ENCODE assay signal across 12 cellular contexts in the genomic region with DNA sequence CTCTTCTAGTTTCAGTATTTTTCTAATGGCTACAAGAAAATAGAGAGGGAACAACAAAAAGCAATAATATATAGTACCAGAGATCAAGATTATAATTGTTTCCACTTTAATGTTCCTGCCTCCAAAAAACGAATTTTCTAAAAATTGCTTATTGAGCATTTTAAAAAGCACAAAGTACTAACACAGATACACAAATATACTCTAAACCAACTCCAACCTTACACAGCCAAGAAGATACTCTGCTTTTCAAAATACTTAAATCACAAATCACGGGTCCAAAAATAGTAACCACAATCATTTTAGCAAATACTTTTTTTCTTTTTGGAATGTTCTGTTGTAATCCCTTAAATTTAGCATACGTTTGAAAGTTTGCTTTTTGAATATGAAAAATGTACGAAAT. TPM values are rescaled to one million over a fixed set of nuclear protein-coding genes. Genes with fewer than 3 reads are reported as not detected.
A peak's percentile ranks its signal among the peaks of the same experiment; 100 is the strongest.
DNase-seq lines count a peak whose midpoint lies in the region; ATAC-seq, FAIRE-seq and TF ChIP-seq lines count a peak whose summit lies in the region.
"Had no signal": no experiment of that assay in that cellular context is flagged by ENCODE, and none has a peak within 500 bp of the region (broad histone marks: within the 10 kb centered on the region; RNA-seq: fewer than 3 reads in every experiment).

No MANE protein-coding gene starts in this region.

- H3K4me1 ChIP-seq in A549 (peaks cover 27% of the 10 kb centered on the region), IMR-90 (ENCODE audit: control insufficient read depth, insufficient read depth, low read length) (no peaks in the 10 kb centered on the region)

- H3K9ac ChIP-seq in IMR-90 (ENCODE audit: low read depth, low read length): no peak overlapping the region

- H3K36me3 Mint-ChIP-seq in nephron progenitor cell (ENCODE audit: low read depth) (peaks cover 40% of the 10 kb centered on the region), WTC11 (no peaks in the 10 kb centered on the region)

- H3K27me3 Mint-ChIP-seq in nephron progenitor cell (ENCODE audit: low read depth, poor library complexity): peaks cover 8% of the 10 kb centered on the region
- H3K27me3 Mint-ChIP-seq in WTC11 (ENCODE audit: low read depth): peaks cover 80% of the 10 kb centered on the region

- TF ChIP-seq RAD21 in A549 (conservative IDR thresholded peaks at IDR 0.05 in 1 of 2, IDR thresholded peaks at IDR 0.05 in 1 of 2): no peak
- TF ChIP-seq RAD21 in IMR-90 (IDR thresholded peaks at IDR 0.05; ENCODE audit: low read length): no peak

- no peak overlapping the region for H4K91ac ChIP-seq in IMR-90 (ENCODE audit: insufficient read depth, low read depth, low read length)

- H3K36me3 ChIP-seq in IMR-90 (ENCODE audit: control insufficient read depth, insufficient read depth, low read length): no peaks in the 10 kb centered on the region; the same call in none of the 2 replicates
- peaks cover 27% of the 10 kb centered on the region for H3K36me3 ChIP-seq in WERI-Rb-1

- FAIRE-seq in A549 (lab: Jason Lieb, UNC): no peak

- POLR2A ChIA-PET in A549 (lab: Yijun Ruan, JAX) (no interaction called here), IMR-90 (lab: Charles Lee; ENCODE audit: unreplicated experiment) (no interaction called here), WTC11 (lab: Charles Lee) (no interaction called here)

- H3K27me3 ChIP-seq in IMR-90 (ENCODE audit: control insufficient read depth, insufficient read depth, low read length): no peaks in the 10 kb centered on the region
- no peaks in the 10 kb centered on the region for H3K27me3 ChIP-seq in WERI-Rb-1 (ENCODE audit: insufficient read depth, low read depth, severe bottlenecking)

- H4K20me1 ChIP-seq in IMR-90 (ENCODE audit: insufficient read depth, low read length): peaks cover 3% of the 10 kb centered on the region; the same call in 1 of the 2 replicates

- no peak overlapping the region for H2BK5ac ChIP-seq in IMR-90 (ENCODE audit: low read depth, low read length, poor library complexity, severe bottlenecking)

- TF ChIP-seq POLR2A in A549 (IDR thresholded peaks at IDR 0.05; ENCODE audit: low read length) (no peak), IMR-90 (IDR thresholded peaks at IDR 0.05; ENCODE audit: low read depth, low read length) (no peak)

- TSS peak; percentile 29 for BruUV-seq in IMR-90 (replicated peaks; lab: Mats Ljungman, UMichigan)

- no peak overlapping the region for H2AK5ac ChIP-seq in IMR-90 (ENCODE audit: low read depth, low read length)

- H2BK120ac ChIP-seq in IMR-90 (ENCODE audit: low read depth, low read length): no peak overlapping the region

- H4K5ac ChIP-seq in IMR-90 (ENCODE audit: low read depth, low read length): no peak overlapping the region

- no peak for ATAC-seq in A549
- ATAC-seq in IMR-90 (ENCODE audit: low read depth): no peak
- ATAC-seq in HG03097 (IDR thresholded peaks at IDR 0.05; ENCODE audit: low FRiP score, unreplicated experiment): no peak
- ATAC-seq in WTC11: no peak
- ATAC-seq in GM21723 (IDR thresholded peaks at IDR 0.05; ENCODE audit: unreplicated experiment): no peak

- no peaks in the 10 kb centered on the region for H3K9me3 ChIP-seq in A549
- H3K9me3 ChIP-seq in IMR-90 (ENCODE audit: control insufficient read depth, insufficient read depth, low read length): no peaks in the 10 kb centered on the region
- no peaks in the 10 kb centered on the region for H3K9me3 ChIP-seq in WERI-Rb-1 (ENCODE audit: severe bottlenecking)

- no peak overlapping the region for H2BK20ac ChIP-seq in IMR-90 (ENCODE audit: low read depth, low read length)

- TF ChIP-seq CTCF in A549 (IDR thresholded peaks at IDR 0.05) (no peak), IMR-90 (conservative IDR thresholded peaks at IDR 0.05; ENCODE audit: low read depth, low read length) (no peak), coronary artery (IDR thresholded peaks at IDR 0.05) (no peak), nephron progenitor cell (IDR thresholded peaks at IDR 0.05) (no peak), WERI-Rb-1 (IDR thresholded peaks at IDR 0.05; ENCODE audit: low read depth, low read length) (no peak), WTC11 (IDR thresholded peaks at IDR 0.05) (no peak)

- CTCF ChIA-PET in A549 (lab: Yijun Ruan, JAX) (no interaction called here), IMR-90 (lab: Yijun Ruan, JAX) (no interaction called here), WTC11 (lab: Charles Lee) (interaction anchor here (0.8 kb wide), 1 partner anchor 136 kb away, joined by 3 read pairs; no protein-coding TSS in a partner anchor)

- no peak for TF ChIP-seq EP300 in A549 (IDR thresholded peaks at IDR 0.05)

- dilution Hi-C loops in IMR-90 (cut with HindIII; ENCODE audit: low sequenced_read_pairs, unreplicated experiment): no loop called here

- peak overlapping the region; percentile 93 for H3K4me3 Mint-ChIP-seq in nephron progenitor cell
- H3K4me3 Mint-ChIP-seq in WTC11: no peak overlapping the region; the same call in 1 of the 2 replicates

- H3K4me2 ChIP-seq in A549 (peak overlapping the region; percentile 71), IMR-90 (ENCODE audit: low read depth, low read length) (0 out of 2 replicates have a peak overlapping the region, but pooled peaks have one; percentile 18)

- no peak overlapping the region for H3K18ac ChIP-seq in IMR-90 (ENCODE audit: low read depth, low read length)

- intact Hi-C loops in IMR-90 (cut with micrococcal nuclease): loop anchor here (5.0 kb wide), 2 partner anchors 89 to 104 kb away; no protein-coding TSS in a partner anchor

- no peaks in the 10 kb centered on the region for H3K9me3 Mint-ChIP-seq in nephron progenitor cell
- no peaks in the 10 kb centered on the region for H3K9me3 Mint-ChIP-seq in WTC11

- 42% methylated on average over 4 of the region's 4 CpGs for WGBS in A549 (ENCODE audit: missing lambda C conversion rate)
- no CpG with 5 or more reads among the region's 4 CpGs for WGBS in IMR-90 (ENCODE audit: extremely low coverage in 2 of 2, insufficient read length in 1 of 2), 2 experiments

- no peaks in the 10 kb centered on the region; the same call in 1 of the 2 replicates for H3K9me1 ChIP-seq in IMR-90 (ENCODE audit: insufficient read depth, low read length)

- no peak overlapping the region for H4K8ac ChIP-seq in IMR-90 (ENCODE audit: low read depth in 2 of 2, low read length in 2 of 2)

- peak overlapping the region in 1 of 2 experiments; percentile 22; a peak in 1 of 6 replicates for H3K27ac ChIP-seq in A549
- no peak overlapping the region for H3K27ac ChIP-seq in IMR-90 (ENCODE audit: insufficient read depth, low read length)
- peak overlapping the region; percentile 43 to 60 for H3K27ac ChIP-seq in coronary artery
- H3K27ac ChIP-seq in WERI-Rb-1: no peak overlapping the region

- H3K4ac ChIP-seq in IMR-90 (ENCODE audit: low read depth, low read length): no peak overlapping the region

- H3K27ac Mint-ChIP-seq in nephron progenitor cell: peak overlapping the region; percentile 84
- H3K27ac Mint-ChIP-seq in WTC11: no peak overlapping the region

- peaks cover 24 to 33% of the 10 kb centered on the region in 2 experiments for H3K79me1 ChIP-seq in IMR-90 (ENCODE audit: low read depth in 1 of 2, low read length in 2 of 2)

- no peak overlapping the region for H2AFZ ChIP-seq in IMR-90 (replicated peaks; ENCODE audit: low read length, poor library complexity)

- no peak overlapping the region; the same call in 2 of the 3 replicates for H3K4me3 ChIP-seq in A549
- no peak overlapping the region for H3K4me3 ChIP-seq in IMR-90 (ENCODE audit: insufficient read depth, low read depth, low read length)
- H3K4me3 ChIP-seq in coronary artery: peak overlapping the region; percentile 33
- no peak overlapping the region for H3K4me3 ChIP-seq in WERI-Rb-1 (ENCODE audit: low read depth, low read length)

- DNase-seq in A549 (ENCODE audit: low read depth in 1 of 2, low spot score in 1 of 2) (no peak), IMR-90 (no peak), coronary artery (ENCODE audit: low spot score) (no peak), nephron progenitor cell (no peak), WERI-Rb-1 (no peak), WTC11 (ENCODE audit: low spot score) (no peak)
- DNase-seq: activated gamma-delta T cell treated with Interleukin-2 at 50 U/mL for 16 hours, Calu3, foreskin fibroblast, NCI-H1048 had no signal

- H2BK15ac ChIP-seq in IMR-90 (ENCODE audit: low read depth, low read length): no peak overlapping the region

- H3K14ac ChIP-seq in IMR-90 (replicated peaks; ENCODE audit: low read depth, low read length): no peak overlapping the region

- H3K56ac ChIP-seq in IMR-90 (ENCODE audit: extremely low read depth, insufficient read depth, low read length): no peak overlapping the region

- no peak overlapping the region for H2AK9ac ChIP-seq in IMR-90 (replicated peaks; ENCODE audit: low read depth, low read length, poor library complexity)

- H3K23ac ChIP-seq in IMR-90 (ENCODE audit: low read depth, low read length): no peak overlapping the region

- in situ Hi-C loops in IMR-90 (cut with MboI; ENCODE audit: low sequenced_read_pairs): loop anchor here (10.0 kb wide), 1 partner anchor 89 kb away; a partner anchor contains a TSS

- H3K4me1 Mint-ChIP-seq in nephron progenitor cell: peaks cover 37% of the 10 kb centered on the region
- H3K4me1 Mint-ChIP-seq in WTC11: peaks cover 15% of the 10 kb centered on the region

TF ChIP-seq in A549, 52 proteins besides CTCF, POLR2A, EP300 and RAD21:
- TF ChIP-seq MAFK (IDR thresholded peaks at IDR 0.05; ENCODE audit: partially characterized antibody) (peak; percentile 91), RFX5 (IDR thresholded peaks at IDR 0.05) (no peak), FOXS1 (CRISPR knock-in tag; IDR thresholded peaks at IDR 0.05) (no peak)

TF ChIP-seq in IMR-90, 13 proteins besides CTCF, POLR2A, EP300 and RAD21 (continues in another document):
- TF ChIP-seq CHD1 (IDR thresholded peaks at IDR 0.05; ENCODE audit: low read depth, low read length): no peak
- no peak for TF ChIP-seq MXI1 (IDR thresholded peaks at IDR 0.05; ENCODE audit: borderline replicate concordance, low read depth, low read length)

TF ChIP-seq in WTC11, 78 proteins besides CTCF, POLR2A, EP300 and RAD21 (continues in another document):
- TF ChIP-seq ZNF317 (CRISPR knock-in tag; IDR thresholded peaks at IDR 0.05; ENCODE audit: borderline replicate concordance, low read depth): no peak
- TF ChIP-seq NFYB (CRISPR knock-in tag; conservative IDR thresholded peaks at IDR 0.05; ENCODE audit: low read depth): no peak
- TF ChIP-seq ETV6 (CRISPR knock-in tag; IDR thresholded peaks at IDR 0.05): no peak
- no peak for TF ChIP-seq TEAD4 (CRISPR knock-in tag; IDR thresholded peaks at IDR 0.05)
- TF ChIP-seq FOXJ3 (CRISPR knock-in tag; IDR thresholded peaks at IDR 0.05; ENCODE audit: borderline replicate concordance): no peak

RNA-seq across cellular contexts. Expression of a gene that starts 2.0 kb away (rescaled TPM):
- polyA plus RNA-seq in A549 (2011; rRNA removed) (39.7 and 49.2 TPM in 2 replicates), A549 (2017; fragmentation: RNase III; extraction: RNeasy Plus Mini Kit Qiagen cat#74134 plus additional on column Dnase treatment) (18.7 to 21.5 TPM (median 19.7 TPM) in 3 replicates), IMR-90 (2012; rRNA removed) (7.9 and 8.1 TPM in 2 replicates)
- 11.0 TPM in 2 replicates for polyA plus RNA-seq in A549 (2012; cell fraction: cytosol; rRNA removed)
- polyA plus RNA-seq in A549 (2012; cell fraction: nucleus; rRNA removed): 6.5 and 12.0 TPM in 2 replicates
- polyA minus RNA-seq in A549 (2011; rRNA and poly(A)+ RNA removed): 13.1 and 18.4 TPM in 2 replicates
- total RNA-seq in IMR-90 (2012; rRNA removed) (14.2 and 17.8 TPM in 2 replicates), WTC11 (2021) (2.3 to 3.3 TPM (median 2.4 TPM) in 3 replicates)
- 3.3 and 5.3 TPM in 2 replicates for polyA plus RNA-seq in IMR-90 (2012; cell fraction: cytosol; rRNA removed)
- 4.4 and 19.4 TPM in 2 replicates for polyA plus RNA-seq in IMR-90 (2012; cell fraction: nucleus; rRNA removed; ENCODE audit: low replicate concordance)

Comparison
In these comparisons a context has a peak if more than half of its experiments do, and no peak if none do; other contexts are left out.
1. H3K27ac ChIP-seq: peak in coronary artery (2 of 2); none in IMR-90 (single experiment) and WERI-Rb-1 (single experiment).